15 cellular contexts compared by ENCODE assay signal in genomic region chr6:128350416-128351254, GRCh38.
A peak's percentile ranks its signal among the peaks of the same experiment; 100 is the strongest.
DNase-seq lines count a peak whose midpoint lies in the region; ATAC-seq, FAIRE-seq and TF ChIP-seq lines count a peak whose summit lies in the region.
"Had no signal": no experiment of that assay in that cellular context is flagged by ENCODE, and none has a peak within 500 bp of the region (broad histone marks: within the 10 kb centered on the region; RNA-seq: fewer than 3 reads in every experiment).

No MANE protein-coding gene starts in this region.

- H2AFZ ChIP-seq in astrocyte (ENCODE audit: low read depth, low read length): no peak overlapping the region

- peaks cover 35% of the 10 kb centered on the region for H3K79me2 ChIP-seq in astrocyte (ENCODE audit: insufficient read depth, low read length)

- peak overlapping the region; percentile 35 for H3K4me3 Mint-ChIP-seq in astrocyte (ENCODE audit: unreplicated experiment)
- H3K4me3 Mint-ChIP-seq in naive thymus-derived CD8-positive, alpha-beta T cell: no peak overlapping the region

- TF ChIP-seq CTCF in cardiac muscle cell (IDR thresholded peaks at IDR 0.05; ENCODE audit: low read depth, low read length): no peak
- TF ChIP-seq CTCF in left ventricle myocardium inferior (IDR thresholded peaks at IDR 0.05; ENCODE audit: borderline replicate concordance): no peak
- TF ChIP-seq CTCF in astrocyte (IDR thresholded peaks at IDR 0.05; ENCODE audit: insufficient read depth, low read depth, low read length): no peak
- no peak for TF ChIP-seq CTCF in adrenal gland (IDR thresholded peaks at IDR 0.05)

- H3K27me3 ChIP-seq in cardiac muscle cell (no peaks in the 10 kb centered on the region), left ventricle myocardium inferior (ENCODE audit: low read depth) (no peaks in the 10 kb centered on the region), astrocyte (ENCODE audit: insufficient read depth, low read length) (no peaks in the 10 kb centered on the region), adrenal gland (no peaks in the 10 kb centered on the region)

- H3K36me3 ChIP-seq in cardiac muscle cell (no peaks in the 10 kb centered on the region), left ventricle myocardium inferior (no peaks in the 10 kb centered on the region), astrocyte (ENCODE audit: insufficient read depth, low read length) (no peaks in the 10 kb centered on the region), adrenal gland (replicated peaks in 1 of 2) (no peaks in the 10 kb centered on the region)

- H3K4me2 ChIP-seq in astrocyte (ENCODE audit: low read length): peak overlapping the region; percentile 4

- H3K27ac ChIP-seq in cardiac muscle cell: peak overlapping the region; percentile 45
- H3K27ac ChIP-seq in left ventricle myocardium inferior (replicated peaks): no peak overlapping the region
- no peak overlapping the region for H3K27ac ChIP-seq in astrocyte (ENCODE audit: low read depth, low read length)
- no peak overlapping the region for H3K27ac ChIP-seq in adrenal gland

- DNase-seq in cardiac muscle cell (ENCODE audit: low read depth in 1 of 2, low spot score in 1 of 2) (peak in 1 of 2 donors; percentile 6), left ventricle myocardium inferior (no peak), astrocyte (ENCODE audit: low read depth) (peak; percentile 75), iris pigment epithelial cell (ENCODE audit: low read depth) (peak; percentile 63), urothelium cell line (ENCODE audit: low spot score) (peak; percentile 50), NCI-H146 treated with DMSO at 0.1 percent for 48 hours (lab: John Stamatoyannopoulos, UW; ENCODE audit: unreplicated experiment) (no peak), adrenal gland (no peak)
- DNase-seq in naive thymus-derived CD8-positive, alpha-beta T cell: no peak
- DNase-seq: activated CD4-positive, alpha-beta T cell treated with anti-CD3 and anti-CD28 coated beads, Interleukin-2, amount 50 U/mL, for 48 hours; NCI-H1048; NCI-H510A; T-helper 9 cell had no signal

- TF ChIP-seq POLR2A in adrenal gland (IDR thresholded peaks at IDR 0.05): no peak

- peak; percentile 56 for FAIRE-seq in astrocyte (lab: Jason Lieb, UNC)
- FAIRE-seq in urothelium cell line (lab: Jason Lieb, UNC): no peak
- FAIRE-seq: GM12878, H1 had no signal

- H3K27ac Mint-ChIP-seq in astrocyte (ENCODE audit: unreplicated experiment): peak overlapping the region; percentile 55
- no peak overlapping the region for H3K27ac Mint-ChIP-seq in naive thymus-derived CD8-positive, alpha-beta T cell

- intact Hi-C loops in left ventricle myocardium inferior (cut with micrococcal nuclease): no loop called here
- intact Hi-C loops in adrenal gland (cut with DNase I): no loop called here

- H3K36me3 Mint-ChIP-seq in astrocyte (ENCODE audit: low read depth, unreplicated experiment): no peaks in the 10 kb centered on the region
- no peaks in the 10 kb centered on the region for H3K36me3 Mint-ChIP-seq in naive thymus-derived CD8-positive, alpha-beta T cell

- ATAC-seq in naive thymus-derived CD8-positive, alpha-beta T cell: no peak
- ATAC-seq: GM12878 had no signal

- H4K20me1 ChIP-seq in astrocyte (ENCODE audit: insufficient read depth, low read length): peaks cover 33% of the 10 kb centered on the region

- POLR2A ChIA-PET in naive thymus-derived CD8-positive, alpha-beta T cell (lab: Charles Lee): no interaction called here

- H3K4me3 ChIP-seq in cardiac muscle cell (no peak overlapping the region), left ventricle myocardium inferior (no peak overlapping the region), astrocyte (ENCODE audit: insufficient read depth, low read depth, low read length) (no peak overlapping the region), adrenal gland (no peak overlapping the region)
- H3K4me3 ChIP-seq: GM12878 had no signal

- no peaks in the 10 kb centered on the region for H3K27me3 Mint-ChIP-seq in astrocyte (ENCODE audit: low read depth, unreplicated experiment)
- peaks cover 0 to 1% (median 0%) of the 10 kb centered on the region in 5 donors for H3K27me3 Mint-ChIP-seq in naive thymus-derived CD8-positive, alpha-beta T cell
- H3K27me3 Mint-ChIP-seq: progenitor cell of endocrine pancreas had no signal

- H3K9ac ChIP-seq in astrocyte (ENCODE audit: low read length): no peak overlapping the region

- no peaks in the 10 kb centered on the region for H3K9me3 Mint-ChIP-seq in astrocyte (ENCODE audit: unreplicated experiment)
- H3K9me3 Mint-ChIP-seq in naive thymus-derived CD8-positive, alpha-beta T cell: no peaks in the 10 kb centered on the region

- 78 to 84% (median 83%) methylated on average over 6 of the region's 6 CpGs for WGBS in adrenal gland, 4 donors

- H3K4me1 ChIP-seq in cardiac muscle cell (ENCODE audit: low read depth): peaks cover 21% of the 10 kb centered on the region
- peaks cover 39% of the 10 kb centered on the region for H3K4me1 ChIP-seq in left ventricle myocardium inferior
- H3K4me1 ChIP-seq in astrocyte (ENCODE audit: insufficient read depth, low read length): peaks cover 7% of the 10 kb centered on the region
- H3K4me1 ChIP-seq in adrenal gland (replicated peaks in 1 of 2): peaks cover 0 to 12% of the 10 kb centered on the region in 2 donors

- H3K9me3 ChIP-seq in cardiac muscle cell (ENCODE audit: low read depth) (no peaks in the 10 kb centered on the region), left ventricle myocardium inferior (replicated peaks) (no peaks in the 10 kb centered on the region), astrocyte (ENCODE audit: insufficient read depth, low read depth, low read length) (no peaks in the 10 kb centered on the region), adrenal gland (replicated peaks in 1 of 3) (no peaks in the 10 kb centered on the region)

- H3K4me1 Mint-ChIP-seq in astrocyte (ENCODE audit: low read depth, unreplicated experiment): peaks cover 52% of the 10 kb centered on the region
- H3K4me1 Mint-ChIP-seq in naive thymus-derived CD8-positive, alpha-beta T cell: peaks cover 0 to 3% (median 0%) of the 10 kb centered on the region in 4 donors

Comparison
In these comparisons a context has a peak if more than half of its experiments do, and no peak if none do; other contexts are left out.
1. DNase-seq: peak in astrocyte (single experiment), iris pigment epithelial cell (single experiment) and urothelium cell line (single experiment); none in left ventricle myocardium inferior (single experiment), NCI-H146 treated with DMSO at 0.1 percent for 48 hours (single experiment), naive thymus-derived CD8-positive, alpha-beta T cell (0 of 10) and adrenal gland (0 of 7).